In the genomic region with DNA sequence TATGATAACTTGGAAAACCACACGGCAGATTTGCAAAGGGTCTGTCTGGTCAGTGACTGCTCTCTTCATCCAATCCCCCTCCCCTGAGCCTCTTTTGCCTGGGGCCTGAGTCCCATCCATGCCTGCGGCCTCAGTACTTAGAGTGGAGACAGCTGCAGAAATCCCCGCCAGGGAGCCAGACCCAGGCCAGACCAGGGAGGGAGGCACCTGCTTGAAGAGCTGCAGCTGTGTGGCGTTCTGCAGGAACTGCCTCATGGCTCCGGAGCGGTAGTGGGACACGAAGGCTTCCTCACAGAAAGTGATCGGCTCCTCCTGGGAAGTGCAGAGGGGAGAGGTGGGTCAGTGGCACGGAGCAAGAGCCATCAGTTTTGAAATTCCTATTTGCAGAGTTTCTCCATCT, we compare ENCODE assay signal across 25 cellular contexts.
DNase-seq lines count a peak whose midpoint lies in the region; ATAC-seq and TF ChIP-seq lines count a peak whose summit lies in the region.
"Had no signal": no experiment of that assay in that cellular context is flagged by ENCODE, and none has a peak within 500 bp of the region (broad histone marks: within the 10 kb centered on the region; RNA-seq: fewer than 3 reads in every experiment).

No MANE protein-coding gene starts in this region.

- TF ChIP-seq CTCF in HEK293 (tag by site-specific recombination; IDR thresholded peaks at IDR 0.05) (no peak), left ventricle myocardium inferior (IDR thresholded peaks at IDR 0.05; ENCODE audit: borderline replicate concordance) (no peak), ovary (IDR thresholded peaks at IDR 0.05) (no peak)

- POLR2A ChIA-PET in HEK293 (lab: Yijun Ruan, JAX) = no interaction called here

- intact Hi-C loops in left ventricle myocardium inferior (cut with micrococcal nuclease) (no loop called here), ovary (cut with DNase I) (no loop called here)

- H3K27ac ChIP-seq in HEK293 (ENCODE audit: extremely low read depth, low read depth, low read length) (no peak overlapping the region), left ventricle myocardium inferior (replicated peaks) (no peak overlapping the region), ovary (no peak overlapping the region)
- H3K27ac ChIP-seq: RWPE1 had no signal

- H3K4me1 ChIP-seq in HEK293 (ENCODE audit: control insufficient read depth, insufficient read depth, low read length) = no peaks in the 10 kb centered on the region
- H3K4me1 ChIP-seq in left ventricle myocardium inferior = no peaks in the 10 kb centered on the region
- no peaks in the 10 kb centered on the region for H3K4me1 ChIP-seq in ovary (ENCODE audit: insufficient read depth)

- H3K4me3 ChIP-seq in HEK293 (ENCODE audit: low read depth, low read length) (no peak overlapping the region), left ventricle myocardium inferior (no peak overlapping the region), ovary (no peak overlapping the region)

- WGBS in ovary, 3 donors = 25 to 49% (median 28%) methylated on average over 9 of the region's 9 CpGs

- CTCF ChIA-PET in HEK293 (lab: Yijun Ruan, JAX) = no interaction called here

- H3K9me3 ChIP-seq in HEK293 (ENCODE audit: control insufficient read depth, insufficient read depth, low read depth, low read length) = no peaks in the 10 kb centered on the region
- no peaks in the 10 kb centered on the region for H3K9me3 ChIP-seq in left ventricle myocardium inferior (replicated peaks)
- no peaks in the 10 kb centered on the region for H3K9me3 ChIP-seq in ovary

- no peaks in the 10 kb centered on the region for H3K27me3 ChIP-seq in left ventricle myocardium inferior (ENCODE audit: low read depth)
- no peaks in the 10 kb centered on the region for H3K27me3 ChIP-seq in ovary

- no peak for TF ChIP-seq EP300 in ovary (IDR thresholded peaks at IDR 0.05)

- DNase-seq in ELF-1 (ENCODE audit: low read depth, low spot score) = peak; percentile 55
- peak; percentile 46 for DNase-seq in left ventricle myocardium inferior
- DNase-seq in ovary = peak in 3 of 5 donors; percentile 19 to 41 (median 25)
- no peak for DNase-seq in hepatic stellate cell (ENCODE audit: low spot score)
- DNase-seq: activated CD4-positive, alpha-beta T cell treated with anti-CD3 and anti-CD28 coated beads, Interleukin-2, amount 50 U/mL, for 48 hours; activated CD4-positive, CD25-positive, alpha-beta regulatory T cell treated with anti-CD3 and anti-CD28 coated beads, Interleukin-2, amount 50 U/mL, for 72 hours; activated naive CD4-positive, alpha-beta T cell treated with Interleukin-2 at 50 U/mL for 16 hours; activated T-cell treated with anti-CD3 and anti-CD28 coated beads, Interleukin-2, amount 50 U/mL, for 72 hours; C1 segment of cervical spinal cord; COR-L47; H9; Karpas-422; mesenchymal stem cell; NCI-H1436 treated with DMSO at 0.1 percent for 48 hours; NCI-H2107; NCI-H446 treated with DMSO at 0.1 percent for 48 hours; OCI-M1; T-helper 2 cell; trophoblast cell had no signal

- H3K36me3 ChIP-seq in HEK293 (ENCODE audit: control insufficient read depth in 2 of 2, insufficient read depth in 1 of 2, low read length in 2 of 2) = no peaks in the 10 kb centered on the region
- H3K36me3 ChIP-seq in left ventricle myocardium inferior = peaks cover 18% of the 10 kb centered on the region
- H3K36me3 ChIP-seq in ovary = no peaks in the 10 kb centered on the region

- TF ChIP-seq POLR2A in ovary (IDR thresholded peaks at IDR 0.05) = no peak

- no peak for ATAC-seq in GM18867 (IDR thresholded peaks at IDR 0.05; ENCODE audit: unreplicated experiment)
- ATAC-seq in HG02642 (IDR thresholded peaks at IDR 0.05; ENCODE audit: poor library complexity, unreplicated experiment) = no peak
- ATAC-seq: activated T-cell treated with anti-CD3 and anti-CD28 coated beads, Interleukin-2, amount 50 U/mL, for 72 hours; left lobe of liver; stimulated activated effector memory CD8-positive, alpha-beta T cell treated with anti-CD3 and anti-CD28 coated beads, Interleukin-12 subunit alpha, Interleukin-12 subunit beta, amount 100 ng/mL, for 72 hours had no signal

TF ChIP-seq in HEK293, 187 proteins besides CTCF, POLR2A, EP300 and RAD21:
- TF ChIP-seq ZFP37 (tag by site-specific recombination; IDR thresholded peaks at IDR 0.05) = no peak
- TF ChIP-seq ZNF600 (tag by site-specific recombination; IDR thresholded peaks at IDR 0.05) = 0 out of 2 replicates have a peak, but pooled peaks have one; percentile 27
